In the genomic region with DNA sequence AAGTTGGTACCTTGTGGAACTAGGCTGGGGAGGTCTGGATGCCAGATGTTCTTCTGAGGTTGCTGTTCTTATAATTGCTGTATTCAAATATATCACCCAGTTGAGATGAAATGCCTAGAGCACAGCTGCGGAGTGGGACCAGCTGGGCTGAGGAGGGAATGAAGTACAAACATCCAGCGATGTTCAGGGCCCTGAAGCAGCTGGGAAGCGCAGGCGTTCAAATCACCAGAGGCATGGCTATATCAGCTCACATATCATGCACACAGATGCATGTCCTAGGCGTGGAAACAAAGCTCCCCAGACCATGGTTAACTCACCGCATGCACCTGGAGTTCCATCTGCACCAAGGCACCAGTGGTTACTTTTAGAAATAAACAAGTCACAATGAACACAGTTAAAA, we compare ENCODE assay signal across 5 cellular contexts. TPM values are rescaled to one million over a fixed set of nuclear protein-coding genes. Genes with fewer than 3 reads are reported as not detected.
"Had no signal": no experiment of that assay in that cellular context is flagged by ENCODE, and none has a peak within 500 bp of the region (broad histone marks: within the 10 kb centered on the region; RNA-seq: fewer than 3 reads in every experiment).

No MANE protein-coding gene starts in this region.

RNA-seq across cellular contexts. Expression of a gene that starts 7.3 kb away (rescaled TPM):
- total RNA-seq: HT1080 had no signal
- polyA plus RNA-seq: GM23248, IgD-negative memory B cell had no signal

RNA-seq across cellular contexts. Expression of a gene that starts 52.4 kb away (rescaled TPM):
- total RNA-seq: H4, H7, HT1080 had no signal
